In genomic region chr1:43582162-43582566, GRCh38 we compare ENCODE assay signal across 1 cellular context.
TF ChIP-seq lines count a peak whose summit lies in the region.

No MANE protein-coding gene starts in this region.

TF ChIP-seq in HEK293, 187 proteins besides CTCF, POLR2A, EP300 and RAD21 (continued from another document and continues in another):
- TF ChIP-seq, protein P1, sequence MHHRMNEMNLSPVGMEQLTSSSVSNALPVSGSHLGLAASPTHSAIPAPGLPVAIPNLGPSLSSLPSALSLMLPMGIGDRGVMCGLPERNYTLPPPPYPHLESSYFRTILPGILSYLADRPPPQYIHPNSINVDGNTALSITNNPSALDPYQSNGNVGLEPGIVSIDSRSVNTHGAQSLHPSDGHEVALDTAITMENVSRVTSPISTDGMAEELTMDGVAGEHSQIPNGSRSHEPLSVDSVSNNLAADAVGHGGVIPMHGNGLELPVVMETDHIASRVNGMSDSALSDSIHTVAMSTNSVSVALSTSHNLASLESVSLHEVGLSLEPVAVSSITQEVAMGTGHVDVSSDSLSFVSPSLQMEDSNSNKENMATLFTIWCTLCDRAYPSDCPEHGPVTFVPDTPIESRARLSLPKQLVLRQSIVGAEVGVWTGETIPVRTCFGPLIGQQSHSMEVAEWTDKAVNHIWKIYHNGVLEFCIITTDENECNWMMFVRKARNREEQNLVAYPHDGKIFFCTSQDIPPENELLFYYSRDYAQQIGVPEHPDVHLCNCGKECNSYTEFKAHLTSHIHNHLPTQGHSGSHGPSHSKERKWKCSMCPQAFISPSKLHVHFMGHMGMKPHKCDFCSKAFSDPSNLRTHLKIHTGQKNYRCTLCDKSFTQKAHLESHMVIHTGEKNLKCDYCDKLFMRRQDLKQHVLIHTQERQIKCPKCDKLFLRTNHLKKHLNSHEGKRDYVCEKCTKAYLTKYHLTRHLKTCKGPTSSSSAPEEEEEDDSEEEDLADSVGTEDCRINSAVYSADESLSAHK (tag by site-specific recombination; IDR thresholded peaks at IDR 0.05), result no peak
- no peak for TF ChIP-seq KLF7 (tag by site-specific recombination; IDR thresholded peaks at IDR 0.05; ENCODE audit: borderline replicate concordance)
- no peak for TF ChIP-seq FEZF1 (tag by site-specific recombination; IDR thresholded peaks at IDR 0.05)
- TF ChIP-seq ZNF155 (tag by site-specific recombination; IDR thresholded peaks at IDR 0.05), result no peak
- no peak for TF ChIP-seq ZNF596 (tag by site-specific recombination; IDR thresholded peaks at IDR 0.05)
- TF ChIP-seq ZNF623 (tag by site-specific recombination; IDR thresholded peaks at IDR 0.05), result no peak
- no peak for TF ChIP-seq ZNF514 (tag by site-specific recombination; IDR thresholded peaks at IDR 0.05)
- TF ChIP-seq BCL11B (tag by site-specific recombination; IDR thresholded peaks at IDR 0.05; ENCODE audit: low read depth), result no peak
- no peak for TF ChIP-seq ZNF768 (tag by site-specific recombination; IDR thresholded peaks at IDR 0.05)
- TF ChIP-seq YY1 (tag by site-specific recombination; IDR thresholded peaks at IDR 0.05), result no peak
- TF ChIP-seq ZFP69B (tag by site-specific recombination; IDR thresholded peaks at IDR 0.05), result peak; percentile 78; the same call in 1 of the 2 replicates
- no peak for TF ChIP-seq GFI1B (tag by site-specific recombination; IDR thresholded peaks at IDR 0.05)
- TF ChIP-seq KLF17 (tag by site-specific recombination; IDR thresholded peaks at IDR 0.05), result peak; percentile 74
- no peak for TF ChIP-seq OVOL3 (tag by site-specific recombination; IDR thresholded peaks at IDR 0.05)
- TF ChIP-seq ZNF548 (tag by site-specific recombination; IDR thresholded peaks at IDR 0.05), result no peak
- no peak for TF ChIP-seq ZBTB7A (tag by site-specific recombination; IDR thresholded peaks at IDR 0.05; ENCODE audit: low read depth)
- TF ChIP-seq ZBTB48 (tag by site-specific recombination; IDR thresholded peaks at IDR 0.05), result 0 out of 2 replicates have a peak, but pooled peaks have one; percentile 22
- TF ChIP-seq ZNF544 (tag by site-specific recombination; IDR thresholded peaks at IDR 0.05), result no peak
- TF ChIP-seq SP3 (tag by site-specific recombination; IDR thresholded peaks at IDR 0.05), result peak; percentile 39; the same call in 1 of the 2 replicates
- no peak for TF ChIP-seq PRDM2 (tag by site-specific recombination; IDR thresholded peaks at IDR 0.05; ENCODE audit: borderline replicate concordance)
- peak; percentile 83 for TF ChIP-seq ZBTB17 (tag by site-specific recombination; IDR thresholded peaks at IDR 0.05)
- TF ChIP-seq ZNF292 (tag by site-specific recombination; IDR thresholded peaks at IDR 0.05; ENCODE audit: borderline replicate concordance, low read depth), result no peak
- TF ChIP-seq SP2 (tag by site-specific recombination; IDR thresholded peaks at IDR 0.05), result peak; percentile 36
- TF ChIP-seq ZNF707 (tag by site-specific recombination; IDR thresholded peaks at IDR 0.05), result no peak
- TF ChIP-seq ZNF792 (tag by site-specific recombination; IDR thresholded peaks at IDR 0.05), result no peak
- peak; percentile 81 for TF ChIP-seq ZNF660 (tag by site-specific recombination; IDR thresholded peaks at IDR 0.05)
- no peak for TF ChIP-seq ZNF112 (tag by site-specific recombination; IDR thresholded peaks at IDR 0.05)
- TF ChIP-seq REST (tag by site-specific recombination; IDR thresholded peaks at IDR 0.05), result no peak
- TF ChIP-seq, protein P2, sequence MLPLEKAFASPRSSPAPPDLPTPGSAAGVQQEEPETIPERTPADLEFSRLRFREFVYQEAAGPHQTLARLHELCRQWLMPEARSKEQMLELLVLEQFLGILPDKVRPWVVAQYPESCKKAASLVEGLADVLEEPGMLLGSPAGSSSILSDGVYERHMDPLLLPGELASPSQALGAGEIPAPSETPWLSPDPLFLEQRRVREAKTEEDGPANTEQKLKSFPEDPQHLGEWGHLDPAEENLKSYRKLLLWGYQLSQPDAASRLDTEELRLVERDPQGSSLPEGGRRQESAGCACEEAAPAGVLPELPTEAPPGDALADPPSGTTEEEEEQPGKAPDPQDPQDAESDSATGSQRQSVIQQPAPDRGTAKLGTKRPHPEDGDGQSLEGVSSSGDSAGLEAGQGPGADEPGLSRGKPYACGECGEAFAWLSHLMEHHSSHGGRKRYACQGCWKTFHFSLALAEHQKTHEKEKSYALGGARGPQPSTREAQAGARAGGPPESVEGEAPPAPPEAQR (tag by site-specific recombination; IDR thresholded peaks at IDR 0.05), result no peak
- TF ChIP-seq ZFP41 (tag by site-specific recombination; IDR thresholded peaks at IDR 0.05; ENCODE audit: borderline replicate concordance), result no peak
- TF ChIP-seq ZNF10 (tag by site-specific recombination; IDR thresholded peaks at IDR 0.05), result peak; percentile 98
- TF ChIP-seq HIC1 (tag by site-specific recombination; IDR thresholded peaks at IDR 0.05), result peak; percentile 99
- no peak for TF ChIP-seq ZNF837 (tag by site-specific recombination; IDR thresholded peaks at IDR 0.05)
- TF ChIP-seq MZF1 (tag by site-specific recombination; IDR thresholded peaks at IDR 0.05; ENCODE audit: borderline replicate concordance), result peak; percentile 74
- TF ChIP-seq ZNF174 (tag by site-specific recombination; IDR thresholded peaks at IDR 0.05), result no peak
- no peak for TF ChIP-seq ZNF423 (tag by site-specific recombination; IDR thresholded peaks at IDR 0.05)
- no peak for TF ChIP-seq ZNF704 (tag by site-specific recombination; IDR thresholded peaks at IDR 0.05)
- TF ChIP-seq ZNF701 (tag by site-specific recombination; IDR thresholded peaks at IDR 0.05), result no peak
- TF ChIP-seq ZSCAN23 (tag by site-specific recombination; IDR thresholded peaks at IDR 0.05), result no peak
- no peak for TF ChIP-seq ZNF785 (tag by site-specific recombination; IDR thresholded peaks at IDR 0.05)
- peak; percentile 97 for TF ChIP-seq PRDM1 (tag by site-specific recombination; IDR thresholded peaks at IDR 0.05)
- TF ChIP-seq ELK4 (IDR thresholded peaks at IDR 0.05; ENCODE audit: borderline replicate concordance, low read depth, low read length), result no peak
- peak; percentile 76 for TF ChIP-seq EGR2 (tag by site-specific recombination; IDR thresholded peaks at IDR 0.05; ENCODE audit: low read depth)
- peak; percentile 60 for TF ChIP-seq IKZF3 (tag by site-specific recombination; IDR thresholded peaks at IDR 0.05)
- TF ChIP-seq SALL2 (tag by site-specific recombination; IDR thresholded peaks at IDR 0.05; ENCODE audit: borderline replicate concordance), result no peak
- TF ChIP-seq ZNF2 (tag by site-specific recombination; IDR thresholded peaks at IDR 0.05), result 0 out of 2 replicates have a peak, but pooled peaks have one; percentile 49
- TF ChIP-seq REPIN1 (tag by site-specific recombination; IDR thresholded peaks at IDR 0.05; ENCODE audit: low read depth), result no peak
